28 cellular contexts compared by ENCODE assay signal in genomic region chr21:25243809-25244208, GRCh38.
"Had no signal": no experiment of that assay in that cellular context is flagged by ENCODE, and none has a peak within 500 bp of the region (broad histone marks: within the 10 kb centered on the region; RNA-seq: fewer than 3 reads in every experiment).

No MANE protein-coding gene starts in this region.

- H3K4me1 ChIP-seq: adrenal gland, esophagus muscularis mucosa, left ventricle myocardium inferior, testis, transverse colon had no signal

- H3K9me3 ChIP-seq: adrenal gland, esophagus muscularis mucosa, neutrophil, ovary, testis had no signal

- H3K27ac ChIP-seq: adrenal gland, brain microvascular endothelial cell, esophagus muscularis mucosa, left ventricle myocardium inferior, neutrophil, ovary, skin epidermis, testis, transverse colon, VCaP had no signal

- H3K4me1 Mint-ChIP-seq: activated naive CD8-positive, alpha-beta T cell treated with anti-CD3 and anti-CD28 coated beads for 36 hours; endodermal cell; nephron progenitor cell had no signal

- H3K27ac Mint-ChIP-seq: activated naive CD4-positive, alpha-beta T cell treated with anti-CD3 and anti-CD28 coated beads for 36 hours; activated naive CD8-positive, alpha-beta T cell treated with anti-CD3 and anti-CD28 coated beads for 36 hours; activated T-helper 1 cell treated with anti-CD3 and anti-CD28 coated beads, Interleukin-12 subunit alpha, Interleukin-12 subunit beta, Interleukin-2, Interleukin-4 antibody, amounts not matched to agents 30 ng/mL and 10 ng/mL and 1 ng/mL, durations not matched to agents 14 hours and 24 hours and 36 hours; endodermal cell; naive B cell; nephron progenitor cell; progenitor cell of endocrine pancreas had no signal

- H3K27me3 ChIP-seq: adrenal gland, brain microvascular endothelial cell, esophagus muscularis mucosa, neutrophil, ovary, testis, transverse colon had no signal

- DNase-seq: activated CD4-positive, alpha-beta T cell treated with anti-CD3 and anti-CD28 coated beads for 4 hours; activated CD4-positive, alpha-beta T cell treated with anti-CD3 and anti-CD28 coated beads, Interleukin-2, amount 50 U/mL, for 4 hours; activated CD8-positive, alpha-beta memory T cell treated with anti-CD3 and anti-CD28 coated beads for 24 hours; activated effector memory CD4-positive, alpha-beta T cell treated with anti-CD3 and anti-CD28 coated beads, Interleukin-2, amount 50 U/mL, for 16 hours; activated naive CD4-positive, alpha-beta T cell treated with anti-CD3 and anti-CD28 coated beads for 36 hours; activated naive CD8-positive, alpha-beta T cell treated with anti-CD3 and anti-CD28 coated beads for 36 hours; adrenal gland; aorta; brain microvascular endothelial cell; endodermal cell; foreskin melanocyte; left ventricle myocardium inferior; naive B cell; nephron progenitor cell; ovary; stimulated activated CD4-positive, alpha-beta T cell treated with anti-CD3 and anti-CD28 coated beads, Interleukin-12 subunit alpha, Interleukin-12 subunit beta, amount 100 ng/mL, for 4 hours; stimulated activated CD4-positive, alpha-beta T cell treated with anti-CD3 and anti-CD28 coated beads, Interleukin-4, amount 100 ng/mL, for 1 hour; stimulated activated naive CD8-positive, alpha-beta T cell treated with anti-CD3 and anti-CD28 coated beads, Interleukin-15, Interleukin-2, amounts not matched to agents 100 U/mL and 50 U/mL, for 24 hours; T-helper 9 cell; testis; transverse colon had no signal

- H3K9me3 Mint-ChIP-seq: activated naive CD4-positive, alpha-beta T cell treated with anti-CD3 and anti-CD28 coated beads for 36 hours; activated naive CD8-positive, alpha-beta T cell treated with anti-CD3 and anti-CD28 coated beads for 36 hours; activated T-helper 1 cell treated with anti-CD3 and anti-CD28 coated beads, Interleukin-12 subunit alpha, Interleukin-12 subunit beta, Interleukin-2, Interleukin-4 antibody, amounts not matched to agents 30 ng/mL and 10 ng/mL and 1 ng/mL, durations not matched to agents 14 hours and 24 hours and 36 hours had no signal

- ATAC-seq: sciatic nerve; stimulated activated naive CD8-positive, alpha-beta T cell treated with anti-CD3 and anti-CD28 coated beads, Interleukin-15, Interleukin-2, amounts not matched to agents 100 U/mL and 50 U/mL, for 24 hours had no signal

- H3K4me3 Mint-ChIP-seq: activated naive CD4-positive, alpha-beta T cell treated with anti-CD3 and anti-CD28 coated beads for 36 hours; activated naive CD8-positive, alpha-beta T cell treated with anti-CD3 and anti-CD28 coated beads for 36 hours; activated T-helper 1 cell treated with anti-CD3 and anti-CD28 coated beads, Interleukin-12 subunit alpha, Interleukin-12 subunit beta, Interleukin-2, Interleukin-4 antibody, amounts not matched to agents 30 ng/mL and 10 ng/mL and 1 ng/mL, durations not matched to agents 14 hours and 24 hours and 36 hours; endodermal cell; naive B cell; nephron progenitor cell had no signal

- H3K4me3 ChIP-seq: adrenal gland, esophagus muscularis mucosa, left ventricle myocardium inferior, ovary, skin epidermis, testis, transverse colon had no signal

- H3K27me3 Mint-ChIP-seq: activated naive CD8-positive, alpha-beta T cell treated with anti-CD3 and anti-CD28 coated beads for 36 hours; naive B cell; progenitor cell of endocrine pancreas had no signal

- H3K36me3 Mint-ChIP-seq: activated naive CD8-positive, alpha-beta T cell treated with anti-CD3 and anti-CD28 coated beads for 36 hours had no signal

- H3K36me3 ChIP-seq: adrenal gland, brain microvascular endothelial cell, esophagus muscularis mucosa, left ventricle myocardium inferior, neutrophil, ovary, transverse colon had no signal
